20 cellular contexts compared by ENCODE assay signal in genomic region chr2:134462275-134462674, GRCh38.
DNase-seq lines count a peak whose midpoint lies in the region; ATAC-seq and TF ChIP-seq lines count a peak whose summit lies in the region.
"Had no signal": no experiment of that assay in that cellular context is flagged by ENCODE, and none has a peak within 500 bp of the region (broad histone marks: within the 10 kb centered on the region; RNA-seq: fewer than 3 reads in every experiment).

No MANE protein-coding gene starts in this region.

- no peaks in the 10 kb centered on the region for H3K9me3 Mint-ChIP-seq in dendritic cell treated with granulocyte-macrophage colony-stimulating factor and Interleukin-4, amounts not matched to agents 40 ng/mL and 50 ng/mL, for 4 days
- no peaks in the 10 kb centered on the region for H3K9me3 Mint-ChIP-seq in stimulated activated memory B cell treated with anti-CD40 and anti-IgM and Interleukin-4, amounts not matched to agents 10 μg/mL and 1 μg/mL and 100 μg/mL, for 72 hours
- H3K9me3 Mint-ChIP-seq in activated CD8-positive, alpha-beta T cell treated with anti-CD3 and anti-CD28 coated beads for 36 hours = no peaks in the 10 kb centered on the region
- H3K9me3 Mint-ChIP-seq: CD8-positive, alpha-beta memory T cell; GM23338; IgD-negative memory B cell had no signal

- no peaks in the 10 kb centered on the region for H3K9me3 ChIP-seq in T-helper 17 cell (ENCODE audit: control insufficient read depth, low read length, poor library complexity, severe bottlenecking)
- H3K9me3 ChIP-seq: BE2C had no signal

- TF ChIP-seq CTCF in activated CD8-positive, alpha-beta T cell treated with anti-CD3 and anti-CD28 coated beads for 36 hours (IDR thresholded peaks at IDR 0.05) = no peak

- CTCF ChIA-PET in activated CD8-positive, alpha-beta T cell treated with anti-CD3 and anti-CD28 coated beads for 36 hours (lab: Charles Lee) = interaction anchor here (1.3 kb wide), 1 partner anchor 11 kb away, joined by 3 read pairs; no protein-coding TSS in a partner anchor

- POLR2A ChIA-PET in activated CD8-positive, alpha-beta T cell treated with anti-CD3 and anti-CD28 coated beads for 36 hours (lab: Charles Lee) = no interaction called here

- no peak overlapping the region for H3K4me3 Mint-ChIP-seq in T-helper 17 cell
- no peak overlapping the region for H3K4me3 Mint-ChIP-seq in dendritic cell treated with granulocyte-macrophage colony-stimulating factor and Interleukin-4, amounts not matched to agents 40 ng/mL and 50 ng/mL, for 4 days
- H3K4me3 Mint-ChIP-seq in stimulated activated memory B cell treated with anti-CD40 and anti-IgM and Interleukin-4, amounts not matched to agents 10 μg/mL and 1 μg/mL and 100 μg/mL, for 72 hours = no peak overlapping the region
- no peak overlapping the region for H3K4me3 Mint-ChIP-seq in activated CD8-positive, alpha-beta T cell treated with anti-CD3 and anti-CD28 coated beads for 36 hours
- H3K4me3 Mint-ChIP-seq: CD4-positive, CD25-positive, alpha-beta regulatory T cell; CD8-positive, alpha-beta memory T cell; GM23338 had no signal

- DNase-seq in T-helper 17 cell = no peak
- DNase-seq in mesenteric fat pad (ENCODE audit: low spot score) = peak; percentile 65
- DNase-seq in A172 (ENCODE audit: low spot score) = no peak
- DNase-seq in DMS 273 treated with DMSO at 0.1 percent for 48 hours (lab: John Stamatoyannopoulos, UW) = no peak
- no peak for DNase-seq in activated CD8-positive, alpha-beta T cell treated with anti-CD3 and anti-CD28 coated beads for 36 hours
- DNase-seq: ACHN; BE2C; CD4-positive, CD25-positive, alpha-beta regulatory T cell; CD8-positive, alpha-beta memory T cell; COR-L47; DMS153; DMS79; GDM1; HCEC 1CT had no signal

- H3K27me3 Mint-ChIP-seq in T-helper 17 cell = no peaks in the 10 kb centered on the region
- H3K27me3 Mint-ChIP-seq in dendritic cell treated with granulocyte-macrophage colony-stimulating factor and Interleukin-4, amounts not matched to agents 40 ng/mL and 50 ng/mL, for 4 days = no peaks in the 10 kb centered on the region
- no peaks in the 10 kb centered on the region for H3K27me3 Mint-ChIP-seq in stimulated activated memory B cell treated with anti-CD40 and anti-IgM and Interleukin-4, amounts not matched to agents 10 μg/mL and 1 μg/mL and 100 μg/mL, for 72 hours
- H3K27me3 Mint-ChIP-seq in activated CD8-positive, alpha-beta T cell treated with anti-CD3 and anti-CD28 coated beads for 36 hours = no peaks in the 10 kb centered on the region
- H3K27me3 Mint-ChIP-seq: IgD-negative memory B cell had no signal

- intact Hi-C loops in dendritic cell treated with granulocyte-macrophage colony-stimulating factor and Interleukin-4, amounts not matched to agents 40 ng/mL and 50 ng/mL, for 4 days (cut with micrococcal nuclease) = no loop called here
- intact Hi-C loops in activated CD8-positive, alpha-beta T cell treated with anti-CD3 and anti-CD28 coated beads for 36 hours (cut with micrococcal nuclease) = no loop called here

- H3K27ac Mint-ChIP-seq in T-helper 17 cell = peak overlapping the region; percentile 19
- peak overlapping the region; percentile 47 for H3K27ac Mint-ChIP-seq in dendritic cell treated with granulocyte-macrophage colony-stimulating factor and Interleukin-4, amounts not matched to agents 40 ng/mL and 50 ng/mL, for 4 days
- peak overlapping the region; percentile 73 for H3K27ac Mint-ChIP-seq in stimulated activated memory B cell treated with anti-CD40 and anti-IgM and Interleukin-4, amounts not matched to agents 10 μg/mL and 1 μg/mL and 100 μg/mL, for 72 hours
- no peak overlapping the region for H3K27ac Mint-ChIP-seq in activated CD8-positive, alpha-beta T cell treated with anti-CD3 and anti-CD28 coated beads for 36 hours
- H3K27ac Mint-ChIP-seq: CD4-positive, CD25-positive, alpha-beta regulatory T cell; GM23338; IgD-negative memory B cell had no signal

- ATAC-seq in T-helper 17 cell (no peak), HG02642 (IDR thresholded peaks at IDR 0.05; ENCODE audit: poor library complexity, unreplicated experiment) (no peak)
- no peak for ATAC-seq in stimulated activated memory B cell treated with anti-CD40 and anti-IgM and Interleukin-4, amounts not matched to agents 10 μg/mL and 1 μg/mL and 100 μg/mL, for 72 hours
- ATAC-seq in activated CD8-positive, alpha-beta T cell treated with anti-CD3 and anti-CD28 coated beads for 36 hours = no peak
- ATAC-seq: GM23338, HepG2 had no signal

- H3K4me1 Mint-ChIP-seq in T-helper 17 cell = peaks cover 4% of the 10 kb centered on the region
- H3K4me1 Mint-ChIP-seq in dendritic cell treated with granulocyte-macrophage colony-stimulating factor and Interleukin-4, amounts not matched to agents 40 ng/mL and 50 ng/mL, for 4 days (ENCODE audit: low read depth) = peaks cover 21% of the 10 kb centered on the region
- peaks cover 24% of the 10 kb centered on the region for H3K4me1 Mint-ChIP-seq in stimulated activated memory B cell treated with anti-CD40 and anti-IgM and Interleukin-4, amounts not matched to agents 10 μg/mL and 1 μg/mL and 100 μg/mL, for 72 hours
- H3K4me1 Mint-ChIP-seq in activated CD8-positive, alpha-beta T cell treated with anti-CD3 and anti-CD28 coated beads for 36 hours (ENCODE audit: low read depth) = no peaks in the 10 kb centered on the region
- H3K4me1 Mint-ChIP-seq: CD8-positive, alpha-beta memory T cell had no signal

- H3K36me3 Mint-ChIP-seq in T-helper 17 cell (ENCODE audit: low read depth) = peaks cover 2% of the 10 kb centered on the region
- no peaks in the 10 kb centered on the region for H3K36me3 Mint-ChIP-seq in dendritic cell treated with granulocyte-macrophage colony-stimulating factor and Interleukin-4, amounts not matched to agents 40 ng/mL and 50 ng/mL, for 4 days (ENCODE audit: low read depth)
- no peaks in the 10 kb centered on the region for H3K36me3 Mint-ChIP-seq in stimulated activated memory B cell treated with anti-CD40 and anti-IgM and Interleukin-4, amounts not matched to agents 10 μg/mL and 1 μg/mL and 100 μg/mL, for 72 hours
- H3K36me3 Mint-ChIP-seq in activated CD8-positive, alpha-beta T cell treated with anti-CD3 and anti-CD28 coated beads for 36 hours (ENCODE audit: low read depth) = no peaks in the 10 kb centered on the region
- H3K36me3 Mint-ChIP-seq: CD4-positive, CD25-positive, alpha-beta regulatory T cell; CD8-positive, alpha-beta memory T cell; IgD-negative memory B cell had no signal
